12 cellular contexts compared by ENCODE assay signal in genomic region chr9:101229606-101230005, GRCh38.
DNase-seq lines count a peak whose midpoint lies in the region; ATAC-seq lines count a peak whose summit lies in the region.
"Had no signal": no experiment of that assay in that cellular context is flagged by ENCODE, and none has a peak within 500 bp of the region (broad histone marks: within the 10 kb centered on the region; RNA-seq: fewer than 3 reads in every experiment).

No MANE protein-coding gene starts in this region.

- peak; percentile 49 for DNase-seq in DMS 273 (lab: John Stamatoyannopoulos, UW; ENCODE audit: unreplicated experiment)
- DNase-seq in DMS 273 treated with DMSO at 0.1 percent for 48 hours (lab: John Stamatoyannopoulos, UW): no peak
- peak in 2 of 3 experiments; percentile 22 to 82 for DNase-seq in NCI-H1417 (lab: John Stamatoyannopoulos, UW)
- DNase-seq in NCI-H69 (lab: John Stamatoyannopoulos, UW): peak; percentile 88
- DNase-seq in midbrain (lab: John Stamatoyannopoulos, UW): peak; percentile 14
- no peak for DNase-seq in KG1 (lab: John Stamatoyannopoulos, UW)
- no peak for DNase-seq in retina
- DNase-seq: DMS53, IMR-90, PC-3 had no signal

- no peak for ATAC-seq in GM19324 (IDR thresholded peaks at IDR 0.05; ENCODE audit: low FRiP score, unreplicated experiment)
- ATAC-seq: GM12878, PC-3 had no signal

Comparison
In these comparisons a context has a peak if more than half of its experiments do, and no peak if none do; other contexts are left out.
1. DNase-seq: peak in DMS 273 (single experiment), NCI-H1417 (2 of 3), NCI-H69 (single experiment) and midbrain (single experiment); none in DMS 273 treated with DMSO at 0.1 percent for 48 hours (single experiment), KG1 (single experiment) and retina (single experiment).